In the genomic region with DNA sequence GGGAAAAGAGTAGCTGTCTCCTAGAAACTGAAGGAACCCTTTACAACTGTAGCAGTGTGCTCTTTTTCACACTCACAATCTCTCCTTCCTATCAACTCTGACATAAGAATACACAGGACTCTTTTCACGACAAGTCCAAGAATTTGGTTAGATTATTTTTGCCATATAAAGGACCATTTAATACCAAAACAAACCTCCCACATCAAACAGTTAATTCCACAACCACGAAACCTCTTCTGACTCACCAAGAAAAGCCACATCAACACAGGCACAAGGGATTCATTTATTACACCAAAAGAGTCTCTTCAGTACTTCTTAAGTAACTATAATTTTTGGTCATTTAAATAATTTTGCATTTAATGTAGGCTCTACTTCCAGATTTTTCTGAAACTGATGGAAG, we compare ENCODE assay signal across 12 cellular contexts.
A peak's percentile ranks its signal among the peaks of the same experiment; 100 is the strongest.
DNase-seq lines count a peak whose midpoint lies in the region; ATAC-seq and TF ChIP-seq lines count a peak whose summit lies in the region.
"Had no signal": no experiment of that assay in that cellular context is flagged by ENCODE, and none has a peak within 500 bp of the region (broad histone marks: within the 10 kb centered on the region; RNA-seq: fewer than 3 reads in every experiment).

No MANE protein-coding gene starts in this region.

- intact Hi-C loops in left ventricle myocardium superior (cut with micrococcal nuclease) = no loop called here

- H3K36me3 Mint-ChIP-seq in endodermal cell (ENCODE audit: low read depth) = no peaks in the 10 kb centered on the region
- H3K36me3 Mint-ChIP-seq: naive thymus-derived CD4-positive, alpha-beta T cell had no signal

- 92 to 100% methylated on average over 1 to 2 of the region's 2 CpGs for WGBS in endodermal cell (ENCODE audit: insufficient coverage in 1 of 2, insufficient read length in 1 of 2), 2 experiments

- H3K9ac ChIP-seq in fibroblast of lung (ENCODE audit: insufficient read depth, low read length) (no peak overlapping the region), endodermal cell (ENCODE audit: extremely low read depth, low read length, poor library complexity, severe bottlenecking) (no peak overlapping the region)

- no peaks in the 10 kb centered on the region for H3K79me2 ChIP-seq in fibroblast of lung (ENCODE audit: control insufficient read depth, insufficient read depth, low read length)

- ATAC-seq in GM21390 (IDR thresholded peaks at IDR 0.05; ENCODE audit: unreplicated experiment) (no peak), left ventricle myocardium superior (no peak)
- ATAC-seq: K562; naive thymus-derived CD4-positive, alpha-beta T cell had no signal

- H3K4me2 ChIP-seq in fibroblast of lung (ENCODE audit: extremely low read depth, insufficient read depth, low read length) = peak overlapping the region; percentile 77

- H3K9me3 ChIP-seq in fibroblast of lung (ENCODE audit: control insufficient read depth, insufficient read depth, low read depth, low read length) = no peaks in the 10 kb centered on the region
- H3K9me3 ChIP-seq in endodermal cell (ENCODE audit: control insufficient read depth, low read length) = no peaks in the 10 kb centered on the region

- H3K4me3 ChIP-seq in fibroblast of lung (replicated peaks in 1 of 4; ENCODE audit: control extremely low read depth in 1 of 4, insufficient read depth in 1 of 4, low read depth in 3 of 4, low read length in 4 of 4) (peak overlapping the region in 1 of 4 experiments; percentile 26), retinal pigment epithelial cell (ENCODE audit: low read length) (no peak overlapping the region), endodermal cell (ENCODE audit: low read length) (no peak overlapping the region)
- H3K4me3 ChIP-seq: K562, spleen had no signal

- in situ Hi-C loops in SK-MEL-5 (cut with HindIII; ENCODE audit: low pct_unique_long_range_greater_than_20kb, low sequenced_read_pairs) (no loop called here), GM13977 (cut with MboI; ENCODE audit: low pct_unique_long_range_greater_than_20kb, low sequenced_read_pairs, unreplicated experiment) (no loop called here)

- peak; percentile 66 for DNase-seq in Daoy (ENCODE audit: low read depth)
- peak; percentile 83 for DNase-seq in SK-MEL-5 (ENCODE audit: low read depth, low spot score)
- peak; percentile 68 to 92 for DNase-seq in fibroblast of lung (ENCODE audit: low read depth in 2 of 2)
- DNase-seq in retinal pigment epithelial cell (ENCODE audit: low read depth) = peak; percentile 55
- no peak for DNase-seq in left ventricle myocardium superior
- DNase-seq in endodermal cell = no peak
- DNase-seq in GM13977 (ENCODE audit: low spot score) = no peak
- DNase-seq: H7; naive thymus-derived CD4-positive, alpha-beta T cell; spleen had no signal

- TF ChIP-seq CTCF in fibroblast of lung (conservative IDR thresholded peaks at IDR 0.05 in 1 of 2, IDR thresholded peaks at IDR 0.05 in 1 of 2; ENCODE audit: low read depth in 1 of 2, low read length in 2 of 2) (no peak), retinal pigment epithelial cell (conservative IDR thresholded peaks at IDR 0.05; ENCODE audit: low read depth, low read length) (no peak), endodermal cell (conservative IDR thresholded peaks at IDR 0.05) (no peak), GM13977 (IDR thresholded peaks at IDR 0.05; ENCODE audit: extremely low read depth, insufficient read depth, missing control alignments) (no peak)

- H2AFZ ChIP-seq in fibroblast of lung (ENCODE audit: low read length) = no peak overlapping the region

- H3K27ac ChIP-seq in fibroblast of lung (ENCODE audit: insufficient read depth, low read length) (peak overlapping the region; percentile 57), endodermal cell (ENCODE audit: low read depth, low read length) (no peak overlapping the region)

- no peak overlapping the region for H3K27ac Mint-ChIP-seq in endodermal cell
- H3K27ac Mint-ChIP-seq: naive thymus-derived CD4-positive, alpha-beta T cell had no signal

- H3K9me3 Mint-ChIP-seq in endodermal cell = no peaks in the 10 kb centered on the region
- H3K9me3 Mint-ChIP-seq: naive thymus-derived CD4-positive, alpha-beta T cell had no signal

- H3K36me3 ChIP-seq in fibroblast of lung (ENCODE audit: control insufficient read depth, insufficient read depth, low read length) (no peaks in the 10 kb centered on the region), endodermal cell (ENCODE audit: control insufficient read depth, insufficient read depth, low read length) (no peaks in the 10 kb centered on the region)
- H3K36me3 ChIP-seq: spleen had no signal

- H3K4me1 ChIP-seq in fibroblast of lung (ENCODE audit: control insufficient read depth, extremely low read depth, insufficient read depth, low read length) (peaks cover 36% of the 10 kb centered on the region), endodermal cell (ENCODE audit: control insufficient read depth, insufficient read depth, low read length) (no peaks in the 10 kb centered on the region)

- no peaks in the 10 kb centered on the region for H3K27me3 Mint-ChIP-seq in endodermal cell (ENCODE audit: insufficient read depth)

- H3K27me3 ChIP-seq in fibroblast of lung (ENCODE audit: control insufficient read depth, insufficient read depth, low read length) = no peaks in the 10 kb centered on the region
- no peaks in the 10 kb centered on the region for H3K27me3 ChIP-seq in endodermal cell (ENCODE audit: control insufficient read depth, insufficient read depth, low read length, poor library complexity, severe bottlenecking)
- H3K27me3 ChIP-seq: spleen had no signal

- H3K4me1 Mint-ChIP-seq in endodermal cell = peaks cover 2% of the 10 kb centered on the region
- H3K4me1 Mint-ChIP-seq: naive thymus-derived CD4-positive, alpha-beta T cell had no signal

- H3K4me3 Mint-ChIP-seq in endodermal cell = no peak overlapping the region
- H3K4me3 Mint-ChIP-seq: naive thymus-derived CD4-positive, alpha-beta T cell had no signal

- H4K20me1 ChIP-seq in fibroblast of lung (ENCODE audit: control insufficient read depth, extremely low read depth, insufficient read depth, low read length) = no peaks in the 10 kb centered on the region

Comparison
In these comparisons a context has a peak if more than half of its experiments do, and no peak if none do; other contexts are left out.
1. DNase-seq: peak in Daoy (single experiment), SK-MEL-5 (single experiment), fibroblast of lung (2 of 2) and retinal pigment epithelial cell (single experiment); none in left ventricle myocardium superior (single experiment), endodermal cell (single experiment) and GM13977 (single experiment).